Comparison of ENCODE assay signal across 1 cellular context in genomic region chr7:56051339-56052191, GRCh38.
TF ChIP-seq lines count a peak whose summit lies in the region.

TSS of gene CCT6A (plus strand) at chr7:56051765. CDS start at chr7:56051849, 84 bp downstream.
TSS of gene PSPH (minus strand) at chr7:56051444. CDS start at chr7:56021212, 30,232 bp downstream.

TF ChIP-seq in HepG2, 621 proteins besides CTCF, POLR2A, EP300 and RAD21 (continued from another document and continues in another):
- peak; percentile 29; the same call in 1 of the 2 replicates for TF ChIP-seq ZNF503 (CRISPR knock-in tag; IDR thresholded peaks at IDR 0.05)
- peak; percentile 87; the same call in 1 of the 2 replicates for TF ChIP-seq ZNF792 (CRISPR knock-in tag; IDR thresholded peaks at IDR 0.05)
- no peak; the same call in 1 of the 2 replicates for TF ChIP-seq CBX5 (CRISPR knock-in tag; IDR thresholded peaks at IDR 0.05; ENCODE audit: borderline replicate concordance)
- TF ChIP-seq STAT5B (CRISPR knock-in tag; IDR thresholded peaks at IDR 0.05): no peak; the same call in 1 of the 2 replicates
- TF ChIP-seq ZNF44 (CRISPR knock-in tag; IDR thresholded peaks at IDR 0.05): peak; percentile 60; the same call in 1 of the 2 replicates
- peak; percentile 83 for TF ChIP-seq ZNF574 (CRISPR knock-in tag; IDR thresholded peaks at IDR 0.05)
- no peak for TF ChIP-seq ZNF761 (CRISPR knock-in tag; conservative IDR thresholded peaks at IDR 0.05)
- TF ChIP-seq SATB2 (CRISPR knock-in tag; IDR thresholded peaks at IDR 0.05): no peak; the same call in 1 of the 2 replicates
- no peak for TF ChIP-seq TCF12 (IDR thresholded peaks at IDR 0.05)
- TF ChIP-seq TCF12 (CRISPR knock-in tag; IDR thresholded peaks at IDR 0.05): 0 out of 2 replicates have a peak, but pooled peaks have one; percentile 60
- peak; percentile 54 for TF ChIP-seq FOXO1 (CRISPR knock-in tag; IDR thresholded peaks at IDR 0.05)
- 0 out of 2 replicates have a peak, but pooled peaks have one; percentile 14 for TF ChIP-seq RERE (CRISPR knock-in tag; IDR thresholded peaks at IDR 0.05; ENCODE audit: low read depth)
- TF ChIP-seq ZBTB43 (CRISPR knock-in tag; conservative IDR thresholded peaks at IDR 0.05): 0 out of 2 replicates have a peak, but pooled peaks have one; percentile 20
- TF ChIP-seq SRSF1 (optimal IDR thresholded peaks at IDR 0.05; ENCODE audit: low read depth, low read length): peak; percentile 63
- peak; percentile 73; the same call in 1 of the 2 replicates for TF ChIP-seq POGK (CRISPR knock-in tag; conservative IDR thresholded peaks at IDR 0.05)
- TF ChIP-seq NFE2 (CRISPR knock-in tag; IDR thresholded peaks at IDR 0.05): no peak
- TF ChIP-seq GABPA (IDR thresholded peaks at IDR 0.05; ENCODE audit: low read depth, low read length): peak; percentile 42
- peak; percentile 79 for TF ChIP-seq GABPA (CRISPR knock-in tag; IDR thresholded peaks at IDR 0.05; ENCODE audit: low read depth)
- no peak for TF ChIP-seq SNAI1 (CRISPR knock-in tag; IDR thresholded peaks at IDR 0.05; ENCODE audit: borderline replicate concordance)
- TF ChIP-seq REST (IDR thresholded peaks at IDR 0.05; ENCODE audit: borderline replicate concordance in 1 of 2, low read depth in 1 of 2, low read length in 2 of 2): peak in 1 of 2 experiments; percentile 18; a peak in 1 of 4 replicates
- peak; percentile 73; the same call in 1 of the 2 replicates for TF ChIP-seq MYPOP (CRISPR knock-in tag; IDR thresholded peaks at IDR 0.05)
- no peak for TF ChIP-seq ZNF605 (CRISPR knock-in tag; IDR thresholded peaks at IDR 0.05)
- TF ChIP-seq BRCA1 (CRISPR knock-in tag; IDR thresholded peaks at IDR 0.05): no peak
- TF ChIP-seq ZSCAN21 (CRISPR knock-in tag; IDR thresholded peaks at IDR 0.05; ENCODE audit: borderline replicate concordance): peak; percentile 46; the same call in 1 of the 2 replicates
- TF ChIP-seq ZNF496 (CRISPR knock-in tag; IDR thresholded peaks at IDR 0.05; ENCODE audit: insufficient replicate concordance): no peak
- no peak for TF ChIP-seq PHB2 (IDR thresholded peaks at IDR 0.05; ENCODE audit: partially characterized antibody)
- TF ChIP-seq KDM6A (CRISPR knock-in tag; IDR thresholded peaks at IDR 0.05; ENCODE audit: low read depth): peak; percentile 58; the same call in 1 of the 2 replicates
- no peak for TF ChIP-seq CSRNP2 (CRISPR knock-in tag; conservative IDR thresholded peaks at IDR 0.05; ENCODE audit: low read depth)
- TF ChIP-seq ZNF235 (CRISPR knock-in tag; IDR thresholded peaks at IDR 0.05; ENCODE audit: borderline replicate concordance): peak; percentile 55; the same call in 1 of the 2 replicates
- peak; percentile 86; the same call in 1 of the 2 replicates for TF ChIP-seq TFDP1 (CRISPR knock-in tag; IDR thresholded peaks at IDR 0.05; ENCODE audit: borderline replicate concordance)
- 0 out of 2 replicates have a peak, but pooled peaks have one; percentile 76 for TF ChIP-seq THYN1 (CRISPR knock-in tag; IDR thresholded peaks at IDR 0.05; ENCODE audit: borderline replicate concordance, low read depth)
- TF ChIP-seq THAP8 (CRISPR knock-in tag; IDR thresholded peaks at IDR 0.05; ENCODE audit: borderline replicate concordance): no peak
- TF ChIP-seq NFYB (CRISPR knock-in tag; IDR thresholded peaks at IDR 0.05): peak; percentile 98
- TF ChIP-seq ZNF891 (CRISPR knock-in tag; IDR thresholded peaks at IDR 0.05): peak; percentile 26; the same call in 1 of the 2 replicates
